In genomic region chr1:214500349-214501055, GRCh38 we compare ENCODE assay signal across 22 cellular contexts. TPM values are rescaled to one million over a fixed set of nuclear protein-coding genes. Genes with fewer than 3 reads are reported as not detected.
DNase-seq lines count a peak whose midpoint lies in the region; ATAC-seq and TF ChIP-seq lines count a peak whose summit lies in the region.
"Had no signal": no experiment of that assay in that cellular context is flagged by ENCODE, and none has a peak within 500 bp of the region (broad histone marks: within the 10 kb centered on the region; RNA-seq: fewer than 3 reads in every experiment).

No MANE protein-coding gene starts in this region.

- in situ Hi-C loops in IMR-90 (cut with MboI; ENCODE audit: low sequenced_read_pairs) = no loop called here

- H3K23ac ChIP-seq in IMR-90 (ENCODE audit: low read depth, low read length) = no peak overlapping the region

- H3K56ac ChIP-seq in IMR-90 (ENCODE audit: extremely low read depth, insufficient read depth, low read length) = no peak overlapping the region

- 100% methylated on average over 1 of the region's 4 CpGs; no CpG with 5 or more reads in 1 of the 2 experiments for WGBS in IMR-90 (ENCODE audit: extremely low coverage in 2 of 2, insufficient read length in 1 of 2), 2 experiments

- no TSS peak for BruUV-seq in IMR-90 (replicated peaks; lab: Mats Ljungman, UMichigan)

- DNase-seq in AG20443 (ENCODE audit: low spot score) (peak; percentile 58), IMR-90 (peak; percentile 66), fibroblast of peridontal ligament (ENCODE audit: extremely low read depth) (peak; percentile 34), osteocyte (ENCODE audit: extremely low spot score, unreplicated experiment) (no peak), iPS-NIHi7 (ENCODE audit: extremely low spot score) (no peak), NAMALWA (ENCODE audit: low spot score) (no peak)
- DNase-seq: activated CD4-positive, alpha-beta T cell treated with anti-CD3 and anti-CD28 coated beads for 4 hours; CD8-positive, alpha-beta T cell; effector memory CD8-positive, alpha-beta T cell; hypothalamus; kidney; mammary epithelial cell; NCI-H1436 treated with DMSO at 0.1 percent for 48 hours; NCI-H69; OCI-M1; ovary; right lobe of liver; SIG-M5 had no signal

- H3K36me3 Mint-ChIP-seq in osteocyte (ENCODE audit: unreplicated experiment) = peaks cover 8% of the 10 kb centered on the region
- H3K36me3 Mint-ChIP-seq: activated naive CD4-positive, alpha-beta T cell treated with anti-CD3 and anti-CD28 coated beads, Interleukin-2, amount 50 U/mL, for 72 hours; CD8-positive, alpha-beta T cell had no signal

- intact Hi-C loops in IMR-90 (cut with micrococcal nuclease) = no loop called here

- TF ChIP-seq RAD21 in IMR-90 (IDR thresholded peaks at IDR 0.05; ENCODE audit: low read length) = no peak

- CTCF ChIA-PET in IMR-90 (lab: Yijun Ruan, JAX) = no interaction called here

- no peak overlapping the region for H2AFZ ChIP-seq in IMR-90 (replicated peaks; ENCODE audit: low read length, poor library complexity)

- no peak overlapping the region for H3K14ac ChIP-seq in IMR-90 (replicated peaks; ENCODE audit: low read depth, low read length)

- no peak overlapping the region for H2BK20ac ChIP-seq in IMR-90 (ENCODE audit: low read depth, low read length)

- H3K9ac ChIP-seq in IMR-90 (ENCODE audit: low read depth, low read length) = no peak overlapping the region

- H2BK120ac ChIP-seq in IMR-90 (ENCODE audit: low read depth, low read length) = no peak overlapping the region

- POLR2A ChIA-PET in IMR-90 (lab: Charles Lee; ENCODE audit: unreplicated experiment) = interaction anchor here (0.7 kb wide), 1 partner anchor 43 kb away, joined by 5 read pairs; no protein-coding TSS in a partner anchor

- no peak overlapping the region for H4K91ac ChIP-seq in IMR-90 (ENCODE audit: insufficient read depth, low read depth, low read length)

- peaks cover 43% of the 10 kb centered on the region for H4K20me1 ChIP-seq in IMR-90 (ENCODE audit: insufficient read depth, low read length)

- H3K27me3 ChIP-seq in IMR-90 (ENCODE audit: control insufficient read depth, insufficient read depth, low read length) = no peaks in the 10 kb centered on the region
- H3K27me3 ChIP-seq: ovary, right lobe of liver, suprapubic skin had no signal

- dilution Hi-C loops in IMR-90 (cut with HindIII; ENCODE audit: low sequenced_read_pairs, unreplicated experiment) = no loop called here

- H2AK5ac ChIP-seq in IMR-90 (ENCODE audit: low read depth, low read length) = no peak overlapping the region

- no peak overlapping the region for H2AK9ac ChIP-seq in IMR-90 (replicated peaks; ENCODE audit: low read depth, low read length, poor library complexity)

- peaks cover 25 to 66% of the 10 kb centered on the region in 2 experiments for H3K79me1 ChIP-seq in IMR-90 (ENCODE audit: low read depth in 1 of 2, low read length in 2 of 2)

- H4K8ac ChIP-seq in IMR-90 (ENCODE audit: low read depth in 2 of 2, low read length in 2 of 2) = no peak overlapping the region

- no peaks in the 10 kb centered on the region for H3K9me3 Mint-ChIP-seq in osteocyte (ENCODE audit: unreplicated experiment)
- H3K9me3 Mint-ChIP-seq: activated naive CD4-positive, alpha-beta T cell treated with anti-CD3 and anti-CD28 coated beads, Interleukin-2, amount 50 U/mL, for 72 hours; CD8-positive, alpha-beta T cell; effector memory CD8-positive, alpha-beta T cell had no signal

- no peak overlapping the region for H4K5ac ChIP-seq in IMR-90 (ENCODE audit: low read depth, low read length)

- no peak overlapping the region for H3K27ac ChIP-seq in IMR-90 (ENCODE audit: insufficient read depth, low read length)
- H3K27ac ChIP-seq: ovary, right lobe of liver, suprapubic skin had no signal

- H3K36me3 ChIP-seq in IMR-90 (ENCODE audit: control insufficient read depth, insufficient read depth, low read length) = peaks cover 8% of the 10 kb centered on the region
- H3K36me3 ChIP-seq: ovary, right lobe of liver, suprapubic skin had no signal

- peak overlapping the region; percentile 65 for H3K27ac Mint-ChIP-seq in osteocyte (ENCODE audit: unreplicated experiment)
- H3K27ac Mint-ChIP-seq: activated naive CD4-positive, alpha-beta T cell treated with anti-CD3 and anti-CD28 coated beads, Interleukin-2, amount 50 U/mL, for 72 hours; CD8-positive, alpha-beta T cell; effector memory CD8-positive, alpha-beta T cell had no signal

- peaks cover 76% of the 10 kb centered on the region for H3K4me1 Mint-ChIP-seq in osteocyte (ENCODE audit: unreplicated experiment)

- no peaks in the 10 kb centered on the region for H3K9me3 ChIP-seq in IMR-90 (ENCODE audit: control insufficient read depth, insufficient read depth, low read length)
- H3K9me3 ChIP-seq: ovary, right lobe of liver, suprapubic skin had no signal

- TF ChIP-seq CTCF in IMR-90 (conservative IDR thresholded peaks at IDR 0.05; ENCODE audit: low read depth, low read length) (no peak), osteocyte (IDR thresholded peaks at IDR 0.05) (no peak)

- no peak overlapping the region for H3K4ac ChIP-seq in IMR-90 (ENCODE audit: low read depth, low read length)

- H3K18ac ChIP-seq in IMR-90 (ENCODE audit: low read depth, low read length) = no peak overlapping the region

- H3K27me3 Mint-ChIP-seq in osteocyte (ENCODE audit: unreplicated experiment) = no peaks in the 10 kb centered on the region

- H3K4me3 ChIP-seq in IMR-90 (ENCODE audit: insufficient read depth, low read depth, low read length) = no peak overlapping the region
- H3K4me3 ChIP-seq: ovary, right lobe of liver, suprapubic skin had no signal

- H3K4me2 ChIP-seq in IMR-90 (ENCODE audit: low read depth, low read length) = no peak overlapping the region

- H2BK5ac ChIP-seq in IMR-90 (ENCODE audit: low read depth, low read length, poor library complexity, severe bottlenecking) = no peak overlapping the region

- no peak overlapping the region for H2BK15ac ChIP-seq in IMR-90 (ENCODE audit: low read depth, low read length)

- H3K4me1 ChIP-seq in IMR-90 (ENCODE audit: control insufficient read depth, insufficient read depth, low read length) = peaks cover 15% of the 10 kb centered on the region
- H3K4me1 ChIP-seq: right lobe of liver had no signal

- H3K4me3 Mint-ChIP-seq in osteocyte (ENCODE audit: unreplicated experiment) = no peak overlapping the region
- H3K4me3 Mint-ChIP-seq: CD8-positive, alpha-beta T cell; effector memory CD8-positive, alpha-beta T cell had no signal

- peaks cover 12% of the 10 kb centered on the region for H3K9me1 ChIP-seq in IMR-90 (ENCODE audit: insufficient read depth, low read length)

- no peak for TF ChIP-seq POLR2A in IMR-90 (IDR thresholded peaks at IDR 0.05; ENCODE audit: low read depth, low read length)

- ATAC-seq in IMR-90 (ENCODE audit: low read depth) = peak; percentile 52
- ATAC-seq in HG03571 (IDR thresholded peaks at IDR 0.05; ENCODE audit: unreplicated experiment) = no peak
- no peak; the same call in 2 of the 3 replicates for ATAC-seq in SK-N-SH treated with all-trans-retinoic acid at 6 μM for 48 hours
- ATAC-seq: activated naive CD4-positive, alpha-beta T cell treated with anti-CD3 and anti-CD28 coated beads, Interleukin-2, amount 50 U/mL, for 72 hours; CD8-positive, alpha-beta T cell; effector memory CD8-positive, alpha-beta T cell; right lobe of liver had no signal

TF ChIP-seq in IMR-90, 13 proteins besides CTCF, POLR2A, EP300 and RAD21 (continues in another document):
- TF ChIP-seq NFE2L2 (IDR thresholded peaks at IDR 0.05; ENCODE audit: low read depth, low read length) (no peak), FOS (IDR thresholded peaks at IDR 0.05; ENCODE audit: low read depth, low read length) (no peak), RCOR1 (IDR thresholded peaks at IDR 0.05; ENCODE audit: insufficient replicate concordance, low read length) (no peak), MAFK (IDR thresholded peaks at IDR 0.05; ENCODE audit: low read depth, low read length) (no peak), MXI1 (IDR thresholded peaks at IDR 0.05; ENCODE audit: borderline replicate concordance, low read depth, low read length) (no peak), ELK1 (IDR thresholded peaks at IDR 0.05; ENCODE audit: borderline replicate concordance, low read depth, low read length) (no peak), RFX5 (IDR thresholded peaks at IDR 0.05; ENCODE audit: low read depth, low read length) (no peak), MAZ (IDR thresholded peaks at IDR 0.05; ENCODE audit: borderline replicate concordance, low read depth, low read length) (no peak)

TF ChIP-seq in SK-N-SH treated with all-trans-retinoic acid at 6 μM for 48 hours, 23 proteins besides CTCF, POLR2A, EP300 and RAD21:
- no peak for TF ChIP-seq ARNTL (CRISPR knock-in tag; IDR thresholded peaks at IDR 0.05; ENCODE audit: borderline replicate concordance, low read depth)
- no peak for TF ChIP-seq TCF4 (CRISPR knock-in tag; IDR thresholded peaks at IDR 0.05; ENCODE audit: borderline replicate concordance)
- TF ChIP-seq, protein P1, sequence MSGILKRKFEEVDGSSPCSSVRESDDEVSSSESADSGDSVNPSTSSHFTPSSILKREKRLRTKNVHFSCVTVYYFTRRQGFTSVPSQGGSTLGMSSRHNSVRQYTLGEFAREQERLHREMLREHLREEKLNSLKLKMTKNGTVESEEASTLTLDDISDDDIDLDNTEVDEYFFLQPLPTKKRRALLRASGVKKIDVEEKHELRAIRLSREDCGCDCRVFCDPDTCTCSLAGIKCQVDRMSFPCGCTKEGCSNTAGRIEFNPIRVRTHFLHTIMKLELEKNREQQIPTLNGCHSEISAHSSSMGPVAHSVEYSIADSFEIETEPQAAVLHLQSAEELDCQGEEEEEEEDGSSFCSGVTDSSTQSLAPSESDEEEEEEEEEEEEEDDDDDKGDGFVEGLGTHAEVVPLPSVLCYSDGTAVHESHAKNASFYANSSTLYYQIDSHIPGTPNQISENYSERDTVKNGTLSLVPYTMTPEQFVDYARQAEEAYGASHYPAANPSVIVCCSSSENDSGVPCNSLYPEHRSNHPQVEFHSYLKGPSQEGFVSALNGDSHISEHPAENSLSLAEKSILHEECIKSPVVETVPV (CRISPR knock-in tag; IDR thresholded peaks at IDR 0.05) = no peak
- TF ChIP-seq PPARA (CRISPR knock-in tag; IDR thresholded peaks at IDR 0.05; ENCODE audit: borderline replicate concordance) = no peak
- no peak for TF ChIP-seq ZFP30 (CRISPR knock-in tag; IDR thresholded peaks at IDR 0.05)
TF ChIP-seq in SK-N-SH treated with all-trans-retinoic acid at 6 μM for 48 hours: peak in this region for 0.

RNA-seq across cellular contexts. Expression of gene PTPN14, which starts 50.9 kb away (rescaled TPM):
- total RNA-seq in IMR-90 (2012; rRNA removed) = 31.7 and 42.8 TPM in 2 replicates
- polyA plus RNA-seq in IMR-90 (2012; rRNA removed) = 21.5 and 21.8 TPM in 2 replicates
- polyA plus RNA-seq in IMR-90 (2012; cell fraction: cytosol; rRNA removed) = 7.4 and 16.9 TPM in 2 replicates
- 21.6 and 26.1 TPM in 2 replicates for polyA plus RNA-seq in IMR-90 (2012; cell fraction: nucleus; rRNA removed; ENCODE audit: low replicate concordance)
- total RNA-seq in osteocyte = 140 and 142 TPM in 2 replicates
- total RNA-seq: CD8-positive, alpha-beta T cell had no signal

Comparison
In these comparisons a context has a peak if more than half of its experiments do, and no peak if none do; other contexts are left out.
1. DNase-seq: peak in AG20443 (single experiment), IMR-90 (single experiment) and fibroblast of peridontal ligament (single experiment); none in osteocyte (single experiment), iPS-NIHi7 (single experiment) and NAMALWA (single experiment).